Comparison of ENCODE assay signal across 8 cellular contexts in genomic region chr5:81506900-81507588, GRCh38.
DNase-seq lines count a peak whose midpoint lies in the region; ATAC-seq, FAIRE-seq and TF ChIP-seq lines count a peak whose summit lies in the region.

No MANE protein-coding gene starts in this region.

- intact Hi-C loops in activated T-helper 2 cell treated with anti-CD3 and anti-CD28 coated beads, Interferon-gamma antibody, Interleukin-2, Interleukin-4, amounts not matched to agents 10 μg/mL and 5 μg/mL and 100 μg/mL, durations not matched to agents 14 hours and 24 hours and 36 hours (cut with micrococcal nuclease): loop anchor here (1.0 to 5.0 kb wide), 8 partner anchors 80 to 850 kb away; partner anchors contain the start of gene ATG10

- H3K36me3 Mint-ChIP-seq in activated CD8-positive, alpha-beta memory T cell treated with anti-CD3 and anti-CD28 coated beads, Interleukin-2, amount 10 ng/mL, durations not matched to agents 7 days and 5 days: peaks cover 4% of the 10 kb centered on the region
- peaks cover 15% of the 10 kb centered on the region for H3K36me3 Mint-ChIP-seq in activated T-helper 2 cell treated with anti-CD3 and anti-CD28 coated beads, Interferon-gamma antibody, Interleukin-2, Interleukin-4, amounts not matched to agents 10 μg/mL and 5 μg/mL and 100 μg/mL, durations not matched to agents 14 hours and 24 hours and 36 hours (ENCODE audit: low read depth)
- H3K36me3 Mint-ChIP-seq in osteocyte (ENCODE audit: unreplicated experiment): peaks cover 12% of the 10 kb centered on the region

- peaks cover 3% of the 10 kb centered on the region for H3K4me1 Mint-ChIP-seq in activated CD8-positive, alpha-beta memory T cell treated with anti-CD3 and anti-CD28 coated beads, Interleukin-2, amount 10 ng/mL, durations not matched to agents 7 days and 5 days
- peaks cover 11% of the 10 kb centered on the region for H3K4me1 Mint-ChIP-seq in activated T-helper 2 cell treated with anti-CD3 and anti-CD28 coated beads, Interferon-gamma antibody, Interleukin-2, Interleukin-4, amounts not matched to agents 10 μg/mL and 5 μg/mL and 100 μg/mL, durations not matched to agents 14 hours and 24 hours and 36 hours (ENCODE audit: low read depth)
- H3K4me1 Mint-ChIP-seq in osteocyte (ENCODE audit: unreplicated experiment): peaks cover 2% of the 10 kb centered on the region

- H3K27ac Mint-ChIP-seq in activated CD8-positive, alpha-beta memory T cell treated with anti-CD3 and anti-CD28 coated beads, Interleukin-2, amount 10 ng/mL, durations not matched to agents 7 days and 5 days: no peak overlapping the region
- no peak overlapping the region for H3K27ac Mint-ChIP-seq in activated T-helper 2 cell treated with anti-CD3 and anti-CD28 coated beads, Interferon-gamma antibody, Interleukin-2, Interleukin-4, amounts not matched to agents 10 μg/mL and 5 μg/mL and 100 μg/mL, durations not matched to agents 14 hours and 24 hours and 36 hours
- no peak overlapping the region for H3K27ac Mint-ChIP-seq in osteocyte (ENCODE audit: unreplicated experiment)

- peak; percentile 89 for TF ChIP-seq CTCF in osteocyte (IDR thresholded peaks at IDR 0.05)

- peak; percentile 62 for DNase-seq in activated CD8-positive, alpha-beta memory T cell treated with anti-CD3 and anti-CD28 coated beads, Interleukin-2, amount 10 ng/mL, durations not matched to agents 7 days and 5 days
- no peak for DNase-seq in activated CD8-positive, alpha-beta memory T cell treated with anti-CD3 and anti-CD28 coated beads, Interleukin-2, amount 50 U/mL, for 48 hours
- DNase-seq in NCI-H748 (lab: John Stamatoyannopoulos, UW; ENCODE audit: unreplicated experiment) (peak; percentile 77), frontal cortex (ENCODE audit: low spot score in 2 of 2) (peak; percentile 31 to 64), osteocyte (ENCODE audit: extremely low spot score, unreplicated experiment) (no peak)
- DNase-seq in activated T-helper 2 cell treated with anti-CD3 and anti-CD28 coated beads, Interferon-gamma antibody, Interleukin-2, Interleukin-4, amounts not matched to agents 10 μg/mL and 5 μg/mL and 100 μg/mL, durations not matched to agents 14 hours and 24 hours and 36 hours (ENCODE audit: low spot score): peak; percentile 32

- ATAC-seq in activated CD8-positive, alpha-beta memory T cell treated with anti-CD3 and anti-CD28 coated beads, Interleukin-2, amount 10 ng/mL, durations not matched to agents 7 days and 5 days: peak; percentile 93
- ATAC-seq in GM21447 (IDR thresholded peaks at IDR 0.05; ENCODE audit: unreplicated experiment): peak; percentile 100
- ATAC-seq in HG03575 (IDR thresholded peaks at IDR 0.05; ENCODE audit: extremely low read depth, insufficient number of reproducible peaks, low FRiP score, unreplicated experiment): peak; percentile 97

- CTCF ChIA-PET in activated CD8-positive, alpha-beta memory T cell treated with anti-CD3 and anti-CD28 coated beads, Interleukin-2, amount 10 ng/mL, durations not matched to agents 7 days and 5 days (lab: Charles Lee): interaction anchor here (0.7 to 1.2 kb wide), 4 partner anchors 44 to 658 kb away, joined by 3 read pairs; no protein-coding TSS in a partner anchor

- H3K27me3 Mint-ChIP-seq in activated CD8-positive, alpha-beta memory T cell treated with anti-CD3 and anti-CD28 coated beads, Interleukin-2, amount 10 ng/mL, durations not matched to agents 7 days and 5 days: no peaks in the 10 kb centered on the region
- no peaks in the 10 kb centered on the region for H3K27me3 Mint-ChIP-seq in activated T-helper 2 cell treated with anti-CD3 and anti-CD28 coated beads, Interferon-gamma antibody, Interleukin-2, Interleukin-4, amounts not matched to agents 10 μg/mL and 5 μg/mL and 100 μg/mL, durations not matched to agents 14 hours and 24 hours and 36 hours (ENCODE audit: low read depth)
- no peaks in the 10 kb centered on the region for H3K27me3 Mint-ChIP-seq in osteocyte (ENCODE audit: unreplicated experiment)

- peaks cover under 1% of the 10 kb centered on the region for H3K9me3 Mint-ChIP-seq in activated CD8-positive, alpha-beta memory T cell treated with anti-CD3 and anti-CD28 coated beads, Interleukin-2, amount 10 ng/mL, durations not matched to agents 7 days and 5 days (ENCODE audit: low read depth)
- no peaks in the 10 kb centered on the region for H3K9me3 Mint-ChIP-seq in activated T-helper 2 cell treated with anti-CD3 and anti-CD28 coated beads, Interferon-gamma antibody, Interleukin-2, Interleukin-4, amounts not matched to agents 10 μg/mL and 5 μg/mL and 100 μg/mL, durations not matched to agents 14 hours and 24 hours and 36 hours
- peaks cover 6% of the 10 kb centered on the region for H3K9me3 Mint-ChIP-seq in osteocyte (ENCODE audit: unreplicated experiment)

- FAIRE-seq in frontal cortex (lab: Jason Lieb, UNC): peak; percentile 98

- H3K4me3 Mint-ChIP-seq in activated CD8-positive, alpha-beta memory T cell treated with anti-CD3 and anti-CD28 coated beads, Interleukin-2, amount 10 ng/mL, durations not matched to agents 7 days and 5 days: no peak overlapping the region
- no peak overlapping the region for H3K4me3 Mint-ChIP-seq in activated T-helper 2 cell treated with anti-CD3 and anti-CD28 coated beads, Interferon-gamma antibody, Interleukin-2, Interleukin-4, amounts not matched to agents 10 μg/mL and 5 μg/mL and 100 μg/mL, durations not matched to agents 14 hours and 24 hours and 36 hours (ENCODE audit: low read depth)
- H3K4me3 Mint-ChIP-seq in osteocyte (ENCODE audit: unreplicated experiment): no peak overlapping the region

Comparison
In these comparisons a context has a peak if more than half of its experiments do, and no peak if none do; other contexts are left out.
1. DNase-seq: peak in activated CD8-positive, alpha-beta memory T cell treated with anti-CD3 and anti-CD28 coated beads, Interleukin-2, amount 10 ng/mL, durations not matched to agents 7 days and 5 days (single experiment), NCI-H748 (single experiment), activated T-helper 2 cell treated with anti-CD3 and anti-CD28 coated beads, Interferon-gamma antibody, Interleukin-2, Interleukin-4, amounts not matched to agents 10 μg/mL and 5 μg/mL and 100 μg/mL, durations not matched to agents 14 hours and 24 hours and 36 hours (single experiment) and frontal cortex (2 of 2); none in activated CD8-positive, alpha-beta memory T cell treated with anti-CD3 and anti-CD28 coated beads, Interleukin-2, amount 50 U/mL, for 48 hours (single experiment) and osteocyte (single experiment).
2. Peak in every context shown above with its lines, with median percentiles within 50 percentile points of each other: ATAC-seq.